10 cellular contexts compared by ENCODE assay signal in the genomic region with DNA sequence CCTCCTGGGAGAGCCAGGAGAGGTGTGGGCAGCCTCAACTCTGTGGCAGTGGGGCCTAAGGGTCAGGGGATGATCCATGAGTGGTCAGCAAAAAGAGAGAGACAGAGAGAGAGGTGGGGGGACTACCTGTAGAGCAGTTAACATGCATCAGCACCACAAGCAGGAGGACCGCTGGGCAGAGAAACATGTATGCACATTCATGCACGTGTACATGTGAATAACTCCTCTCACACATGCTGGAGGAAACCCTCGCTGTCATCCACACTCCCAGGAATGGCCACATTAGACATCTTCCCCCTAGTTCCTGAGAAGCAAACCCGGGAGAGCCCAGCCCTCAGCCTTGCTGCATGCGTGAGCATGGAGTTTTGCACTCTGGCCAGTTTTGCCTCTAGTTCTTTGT.
DNase-seq lines count a peak whose midpoint lies in the region; ATAC-seq lines count a peak whose summit lies in the region.
"Had no signal": no experiment of that assay in that cellular context is flagged by ENCODE, and none has a peak within 500 bp of the region (broad histone marks: within the 10 kb centered on the region; RNA-seq: fewer than 3 reads in every experiment).

No MANE protein-coding gene starts in this region.

- no peak overlapping the region for H3K9ac ChIP-seq in mesendoderm (ENCODE audit: low read length)

- no peak overlapping the region for H3K27ac ChIP-seq in CD8-positive, alpha-beta memory T cell (ENCODE audit: low read depth, low read length)
- H3K27ac ChIP-seq in layer of hippocampus (ENCODE audit: low read depth, low read length): peak overlapping the region; percentile 12
- H3K27ac ChIP-seq in mesendoderm (ENCODE audit: low read depth, low read length): no peak overlapping the region

- no peak overlapping the region for H2AK5ac ChIP-seq in mesendoderm (ENCODE audit: low read length)

- no peak overlapping the region for H3K18ac ChIP-seq in mesendoderm (ENCODE audit: low read length)

- H3K79me1 ChIP-seq in mesendoderm (ENCODE audit: low read length): no peaks in the 10 kb centered on the region

- H3K4me3 Mint-ChIP-seq in CD8-positive, alpha-beta memory T cell: peak overlapping the region in 1 of 7 donors; percentile 30

- H3K9me3 ChIP-seq in CD8-positive, alpha-beta memory T cell (ENCODE audit: low read length): no peaks in the 10 kb centered on the region

- H3K4me1 Mint-ChIP-seq in CD8-positive, alpha-beta memory T cell: peaks cover 17 to 36% (median 27%) of the 10 kb centered on the region in 3 donors

- H3K23ac ChIP-seq in mesendoderm (ENCODE audit: low read length): no peak overlapping the region

- no peaks in the 10 kb centered on the region for H3K27me3 Mint-ChIP-seq in CD8-positive, alpha-beta memory T cell

- no peak overlapping the region for H3K56ac ChIP-seq in mesendoderm (ENCODE audit: low read length)

- H3K4me3 ChIP-seq in CD8-positive, alpha-beta memory T cell (ENCODE audit: low read length): no peak overlapping the region
- no peak overlapping the region for H3K4me3 ChIP-seq in mesendoderm (ENCODE audit: low read length)
- H3K4me3 ChIP-seq: skin epidermis had no signal

- no peaks in the 10 kb centered on the region for H3K79me2 ChIP-seq in mesendoderm (ENCODE audit: control insufficient read depth, insufficient read depth, low read length)

- no peaks in the 10 kb centered on the region for H3K36me3 ChIP-seq in CD8-positive, alpha-beta memory T cell (ENCODE audit: insufficient read depth, low read length)
- H3K36me3 ChIP-seq in mesendoderm (ENCODE audit: control insufficient read depth, insufficient read depth, low read length): no peaks in the 10 kb centered on the region

- no peak overlapping the region for H2BK5ac ChIP-seq in mesendoderm (ENCODE audit: low read length)

- peaks cover 0 to 1% (median 0%) of the 10 kb centered on the region in 5 donors for H3K9me3 Mint-ChIP-seq in CD8-positive, alpha-beta memory T cell

- no peak overlapping the region for H3K4me2 ChIP-seq in mesendoderm (ENCODE audit: low read length)

- H3K4ac ChIP-seq in mesendoderm (ENCODE audit: low read depth, low read length): no peak overlapping the region

- no peaks in the 10 kb centered on the region for H3K36me3 Mint-ChIP-seq in CD8-positive, alpha-beta memory T cell

- H3K4me1 ChIP-seq in CD8-positive, alpha-beta memory T cell (ENCODE audit: insufficient read depth, low read length): peaks cover 16% of the 10 kb centered on the region
- peaks cover 15% of the 10 kb centered on the region for H3K4me1 ChIP-seq in mesendoderm (ENCODE audit: control insufficient read depth, low read depth, low read length)

- POLR2A ChIA-PET in CD8-positive, alpha-beta memory T cell (lab: Charles Lee): interaction anchor here (0.7 to 1.4 kb wide), 2 partner anchors 117 to 140 kb away, joined by 3 to 4 read pairs; no protein-coding TSS in a partner anchor

- ATAC-seq in GM19452 (IDR thresholded peaks at IDR 0.05; ENCODE audit: unreplicated experiment): peak; percentile 35
- peak; percentile 13 for ATAC-seq in HG03354 (IDR thresholded peaks at IDR 0.05; ENCODE audit: poor library complexity, severe bottlenecking, unreplicated experiment)

- CTCF ChIA-PET in CD8-positive, alpha-beta memory T cell (lab: Charles Lee): interaction anchor here (1.9 kb wide), 1 partner anchor 129 kb away, joined by 6 read pairs; no protein-coding TSS in a partner anchor

- DNase-seq in CD8-positive, alpha-beta memory T cell: no peak
- DNase-seq in mesendoderm (no peak), SKM-1 treated with dmso at 0.1 percent for 144 hours (lab: John Stamatoyannopoulos, UW; ENCODE audit: unreplicated experiment) (no peak), NOMO-1 (lab: John Stamatoyannopoulos, UW; ENCODE audit: unreplicated experiment in 2 of 2) (no peak), NCI-H1048 (lab: John Stamatoyannopoulos, UW) (no peak)
- DNase-seq: NCI-H1092 treated with DMSO at 0.1 percent for 48 hours had no signal

- H3K27ac Mint-ChIP-seq in CD8-positive, alpha-beta memory T cell: peak overlapping the region in 6 of 8 donors; percentile 77 to 97 (median 90)

- no peak overlapping the region for H2BK120ac ChIP-seq in mesendoderm (ENCODE audit: low read depth, low read length)

- H3K27me3 ChIP-seq in CD8-positive, alpha-beta memory T cell (ENCODE audit: insufficient read depth, low read length, poor library complexity, severe bottlenecking): no peaks in the 10 kb centered on the region
- H3K27me3 ChIP-seq in layer of hippocampus (ENCODE audit: control insufficient read depth, insufficient read depth, low read length) (no peaks in the 10 kb centered on the region), mesendoderm (ENCODE audit: insufficient read depth, low read length, poor library complexity) (no peaks in the 10 kb centered on the region)

- no peak overlapping the region for H4K5ac ChIP-seq in mesendoderm (ENCODE audit: low read length)

- H2BK15ac ChIP-seq in mesendoderm (replicated peaks; ENCODE audit: low read depth): no peak overlapping the region

- no CpG with 5 or more reads among the region's 5 CpGs for WGBS in mesendoderm (ENCODE audit: extremely low coverage, insufficient coverage, low lambda C conversion rate)

- no peak overlapping the region for H4K8ac ChIP-seq in mesendoderm (ENCODE audit: low read depth, low read length)
